Comparison of ENCODE assay signal across 17 cellular contexts in genomic region chr14:60637138-60637489, GRCh38. TPM values are rescaled to one million over a fixed set of nuclear protein-coding genes. Genes with fewer than 3 reads are reported as not detected.
DNase-seq lines count a peak whose midpoint lies in the region; ATAC-seq and TF ChIP-seq lines count a peak whose summit lies in the region.
"Had no signal": no experiment of that assay in that cellular context is flagged by ENCODE, and none has a peak within 500 bp of the region (broad histone marks: within the 10 kb centered on the region; RNA-seq: fewer than 3 reads in every experiment).

No MANE protein-coding gene starts in this region.

- intact Hi-C loops in heart left ventricle (cut with DNase I), result no loop called here
- intact Hi-C loops in left cardiac atrium (cut with DNase I), result no loop called here

- H3K4me3 ChIP-seq in heart left ventricle (peak overlapping the region in 9 of 12 donors; percentile 24 to 53 (median 41)), ectodermal cell (ENCODE audit: insufficient read depth, low read depth, low read length) (peak overlapping the region; percentile 36), neural progenitor cell (peak overlapping the region; percentile 51)

- H3K4me1 ChIP-seq in heart left ventricle, result peaks cover 0 to 25% (median 8%) of the 10 kb centered on the region in 12 donors
- H3K4me1 ChIP-seq in ectodermal cell (ENCODE audit: control insufficient read depth, insufficient read depth, low read length), result peaks cover 14% of the 10 kb centered on the region
- peaks cover 15% of the 10 kb centered on the region for H3K4me1 ChIP-seq in neural progenitor cell

- TF ChIP-seq POLR2A in heart left ventricle (IDR thresholded peaks at IDR 0.05), result no peak

- H3K9ac ChIP-seq in neural progenitor cell, result no peak overlapping the region

- H3K4me2 ChIP-seq in neural progenitor cell, result peak overlapping the region; percentile 82

- H3K36me3 Mint-ChIP-seq in neural progenitor cell, result no peaks in the 10 kb centered on the region
- H3K36me3 Mint-ChIP-seq: IgD-negative memory B cell, naive B cell had no signal

- H3K27me3 ChIP-seq in heart left ventricle (peaks cover 45 to 93% (median 68%) of the 10 kb centered on the region in 9 donors), ectodermal cell (ENCODE audit: control insufficient read depth, insufficient read depth, low read length, poor library complexity, severe bottlenecking) (peaks cover 69% of the 10 kb centered on the region), neural progenitor cell (peaks cover 90% of the 10 kb centered on the region)

- H2AFZ ChIP-seq in neural progenitor cell (replicated peaks), result peak overlapping the region; percentile 85

- H3K36me3 ChIP-seq in heart left ventricle (no peaks in the 10 kb centered on the region), ectodermal cell (ENCODE audit: control insufficient read depth, insufficient read depth, low read length) (no peaks in the 10 kb centered on the region), neural progenitor cell (no peaks in the 10 kb centered on the region)
- H3K36me3 ChIP-seq: upper lobe of right lung had no signal

- H3K9me3 Mint-ChIP-seq in neural progenitor cell, result no peaks in the 10 kb centered on the region
- H3K9me3 Mint-ChIP-seq: activated CD4-positive, alpha-beta memory T cell treated with anti-CD3 and anti-CD28 coated beads, Interleukin-2, amount 10 ng/mL, durations not matched to agents 7 days and 5 days had no signal

- peaks cover 56% of the 10 kb centered on the region for H3F3A ChIP-seq in neural progenitor cell (ENCODE audit: low read depth)

- WGBS in heart left ventricle, 4 donors, result 10 to 23% (median 18%) methylated on average over 10 to 16 of the region's 16 CpGs
- 7 to 11% methylated on average over 16 of the region's 16 CpGs for WGBS in ectodermal cell, 2 experiments

- H3K9me3 ChIP-seq in heart left ventricle (no peaks in the 10 kb centered on the region), ectodermal cell (ENCODE audit: control insufficient read depth, low read length) (no peaks in the 10 kb centered on the region), neural progenitor cell (ENCODE audit: low read depth) (no peaks in the 10 kb centered on the region)
- H3K9me3 ChIP-seq: upper lobe of right lung had no signal

- peaks cover 35% of the 10 kb centered on the region for H4K20me1 ChIP-seq in neural progenitor cell (ENCODE audit: low read depth)

- H3K27me3 Mint-ChIP-seq in neural progenitor cell (ENCODE audit: insufficient read depth, low read depth), result peaks cover 50% of the 10 kb centered on the region

- H3K27ac ChIP-seq in heart left ventricle (no peak overlapping the region), ectodermal cell (ENCODE audit: insufficient read depth, low read depth, low read length, poor library complexity, severe bottlenecking) (peak overlapping the region; percentile 21), neural progenitor cell (no peak overlapping the region)
- H3K27ac ChIP-seq: upper lobe of right lung had no signal

- no peaks in the 10 kb centered on the region for H3K79me2 ChIP-seq in neural progenitor cell (ENCODE audit: low read depth)

- H3K4me3 Mint-ChIP-seq in neural progenitor cell, result no peak overlapping the region
- H3K4me3 Mint-ChIP-seq: activated CD4-positive, alpha-beta memory T cell treated with anti-CD3 and anti-CD28 coated beads, Interleukin-2, amount 10 ng/mL, durations not matched to agents 7 days and 5 days had no signal

- DNase-seq in heart left ventricle, result no peak
- DNase-seq in left cardiac atrium, result no peak
- peak; percentile 29 for DNase-seq in neural progenitor cell (ENCODE audit: low spot score)
- no peak for DNase-seq in anterior cingulate cortex (lab: John Stamatoyannopoulos, UW)
- no peak for DNase-seq in DMS 273 (lab: John Stamatoyannopoulos, UW; ENCODE audit: unreplicated experiment)
- DNase-seq in NCI-H1417 (lab: John Stamatoyannopoulos, UW), result no peak
- no peak for DNase-seq in EL
- DNase-seq: activated CD4-positive, alpha-beta memory T cell treated with anti-CD3 and anti-CD28 coated beads, Interleukin-2, amount 10 ng/mL, durations not matched to agents 7 days and 5 days; activated naive CD4-positive, alpha-beta T cell; Calu3; kidney glomerular epithelial cell; naive B cell; NCI-H524 treated with DMSO at 0.1 percent for 48 hours; T1000; upper lobe of right lung had no signal

- ATAC-seq in heart left ventricle, result no peak
- ATAC-seq in left cardiac atrium, result no peak

- no peak overlapping the region for H3K27ac Mint-ChIP-seq in neural progenitor cell
- H3K27ac Mint-ChIP-seq: activated CD4-positive, alpha-beta memory T cell treated with anti-CD3 and anti-CD28 coated beads, Interleukin-2, amount 10 ng/mL, durations not matched to agents 7 days and 5 days; IgD-negative memory B cell had no signal

- no peak for TF ChIP-seq CTCF in heart left ventricle (IDR thresholded peaks at IDR 0.05)
- TF ChIP-seq CTCF in neural progenitor cell (IDR thresholded peaks at IDR 0.05), result no peak

- H3K4me1 Mint-ChIP-seq in neural progenitor cell, result peaks cover 13% of the 10 kb centered on the region

RNA-seq across cellular contexts. Expression of gene SIX1, which starts 12.2 kb away (rescaled TPM):
- total RNA-seq in heart left ventricle, result under 1 TPM in 3 of 9 donors, not detected in 6; 0.19 to 0.27 (median 0.25) TPM
- not detected for polyA plus RNA-seq in heart left ventricle
- total RNA-seq in left cardiac atrium, result under 1 TPM; 0.24 to 0.77 TPM
- polyA plus RNA-seq in ectodermal cell (2013, experiment 1 of 4), result 2.7 TPM
- 1.4 TPM for polyA plus RNA-seq in ectodermal cell (2013, experiment 2 of 4)
- polyA plus RNA-seq in ectodermal cell (2013, experiment 3 of 4), result 1.7 TPM
- 1.8 TPM for polyA plus RNA-seq in ectodermal cell (2013, experiment 4 of 4)
- 0.28 TPM in 1 of 2 replicates, not detected in the other for total RNA-seq in neural progenitor cell (ENCODE audit: low replicate concordance)
- polyA plus RNA-seq: IgD-negative memory B cell had no signal
